23 cellular contexts compared by ENCODE assay signal in the genomic region with DNA sequence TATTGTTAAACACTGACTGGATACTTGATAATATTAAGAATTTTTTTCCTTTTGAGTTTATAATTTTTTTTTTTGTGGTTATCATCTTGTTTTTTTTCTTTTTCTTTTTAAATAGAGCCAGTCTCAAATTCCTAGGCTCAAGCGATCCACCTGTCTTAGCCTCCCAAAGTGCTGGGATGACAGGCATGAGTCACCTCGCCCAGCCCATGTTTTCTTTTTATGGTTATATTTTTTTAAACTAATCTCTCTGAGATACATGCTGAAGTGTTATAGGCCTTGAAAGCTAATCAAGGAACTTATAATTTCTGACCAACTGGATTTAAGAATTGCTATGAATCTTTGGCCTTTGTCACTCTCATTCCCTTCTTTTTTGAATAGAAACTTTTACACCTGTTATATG. TPM values are rescaled to one million over a fixed set of nuclear protein-coding genes. Genes with fewer than 3 reads are reported as not detected.
DNase-seq lines count a peak whose midpoint lies in the region; ATAC-seq and TF ChIP-seq lines count a peak whose summit lies in the region.
"Had no signal": no experiment of that assay in that cellular context is flagged by ENCODE, and none has a peak within 500 bp of the region (broad histone marks: within the 10 kb centered on the region; RNA-seq: fewer than 3 reads in every experiment).

No MANE protein-coding gene starts in this region.

- BruUV-seq in PC-3 (replicated peaks; lab: Mats Ljungman, UMichigan), result no TSS peak

- H3K27ac Mint-ChIP-seq in activated CD4-positive, alpha-beta memory T cell treated with anti-CD3 and anti-CD28 coated beads for 36 hours, result peak overlapping the region; percentile 53
- H3K27ac Mint-ChIP-seq in activated CD4-positive, alpha-beta memory T cell treated with anti-CD3 and anti-CD28 coated beads, Interleukin-2, amount 10 ng/mL, durations not matched to agents 7 days and 5 days, result no peak overlapping the region
- peak overlapping the region; percentile 9 for H3K27ac Mint-ChIP-seq in stimulated activated naive B cell treated with anti-CD40 and anti-IgM and Interleukin-4, amounts not matched to agents 10 μg/mL and 1 μg/mL and 100 μg/mL, for 72 hours
- H3K27ac Mint-ChIP-seq: CD4-positive, CD25-positive, alpha-beta regulatory T cell had no signal

- peaks cover 3% of the 10 kb centered on the region for H3K4me1 ChIP-seq in PC-3 (ENCODE audit: insufficient read depth, low read length)
- peaks cover 27% of the 10 kb centered on the region for H3K4me1 ChIP-seq in hepatocyte (ENCODE audit: insufficient read depth)
- H3K4me1 ChIP-seq in smooth muscle cell (ENCODE audit: low read depth), result no peaks in the 10 kb centered on the region

- POLR2A ChIA-PET in activated CD4-positive, alpha-beta memory T cell treated with anti-CD3 and anti-CD28 coated beads for 36 hours (lab: Charles Lee), result interaction anchor here (1.6 kb wide), 1 partner anchor 9 kb away, joined by 9 read pairs; no protein-coding TSS in a partner anchor
- POLR2A ChIA-PET in activated CD4-positive, alpha-beta memory T cell treated with anti-CD3 and anti-CD28 coated beads, Interleukin-2, amount 10 ng/mL, durations not matched to agents 7 days and 5 days (lab: Charles Lee), result no interaction called here
- POLR2A ChIA-PET in PC-3 (lab: Charles Lee; ENCODE audit: unreplicated experiment), result interaction anchor here (0.7 kb wide), 1 partner anchor 32 kb away, joined by 3 read pairs; no protein-coding TSS in a partner anchor

- H4K20me1 ChIP-seq in PC-3 (ENCODE audit: low read length) (no peaks in the 10 kb centered on the region), hepatocyte (ENCODE audit: insufficient read depth, poor library complexity, severe bottlenecking) (no peaks in the 10 kb centered on the region), smooth muscle cell (ENCODE audit: low read depth) (no peaks in the 10 kb centered on the region)
- H4K20me1 ChIP-seq: BLaER1 had no signal

- 84% methylated on average over 2 of the region's 2 CpGs for whole genome bisulfite sequencing in hepatocyte (ENCODE audit: low lambda C conversion rate, missing lambda C conversion rate)
- 100% methylated on average over 2 of the region's 2 CpGs for WGBS in smooth muscle cell (ENCODE audit: low lambda C conversion rate)

- no peaks in the 10 kb centered on the region for H3K9me3 ChIP-seq in PC-3 (ENCODE audit: low read length)
- no peaks in the 10 kb centered on the region for H3K9me3 ChIP-seq in hepatocyte (ENCODE audit: low read depth)
- no peaks in the 10 kb centered on the region for H3K9me3 ChIP-seq in smooth muscle cell (replicated peaks; ENCODE audit: low read depth)
- H3K9me3 ChIP-seq: BLaER1, MG63 had no signal

- no peak overlapping the region for H3K4me3 Mint-ChIP-seq in activated CD4-positive, alpha-beta memory T cell treated with anti-CD3 and anti-CD28 coated beads for 36 hours
- H3K4me3 Mint-ChIP-seq in activated CD4-positive, alpha-beta memory T cell treated with anti-CD3 and anti-CD28 coated beads, Interleukin-2, amount 10 ng/mL, durations not matched to agents 7 days and 5 days, result no peak overlapping the region
- no peak overlapping the region for H3K4me3 Mint-ChIP-seq in stimulated activated naive B cell treated with anti-CD40 and anti-IgM and Interleukin-4, amounts not matched to agents 10 μg/mL and 1 μg/mL and 100 μg/mL, for 72 hours
- H3K4me3 Mint-ChIP-seq: CD4-positive, CD25-positive, alpha-beta regulatory T cell had no signal

- peaks cover 5% of the 10 kb centered on the region for H3K36me3 Mint-ChIP-seq in activated CD4-positive, alpha-beta memory T cell treated with anti-CD3 and anti-CD28 coated beads for 36 hours
- peaks cover 7% of the 10 kb centered on the region for H3K36me3 Mint-ChIP-seq in activated CD4-positive, alpha-beta memory T cell treated with anti-CD3 and anti-CD28 coated beads, Interleukin-2, amount 10 ng/mL, durations not matched to agents 7 days and 5 days (ENCODE audit: low read depth)
- peaks cover 2 to 4% of the 10 kb centered on the region in 2 donors for H3K36me3 Mint-ChIP-seq in stimulated activated naive B cell treated with anti-CD40 and anti-IgM and Interleukin-4, amounts not matched to agents 10 μg/mL and 1 μg/mL and 100 μg/mL, for 72 hours

- H3K36me3 ChIP-seq in PC-3 (ENCODE audit: low read depth, low read length) (no peaks in the 10 kb centered on the region), hepatocyte (replicated peaks; ENCODE audit: insufficient read depth, low read depth) (no peaks in the 10 kb centered on the region), smooth muscle cell (ENCODE audit: low read depth) (no peaks in the 10 kb centered on the region)
- H3K36me3 ChIP-seq: MG63 had no signal

- peak; percentile 61 for ATAC-seq in PC-3
- ATAC-seq in stimulated activated naive B cell treated with anti-CD40 and anti-IgM and Interleukin-4, amounts not matched to agents 10 μg/mL and 1 μg/mL and 100 μg/mL, for 72 hours (replicated peaks), result no peak
- ATAC-seq: HCT116 had no signal

- H3K27me3 ChIP-seq in PC-3 (ENCODE audit: low read length) (no peaks in the 10 kb centered on the region), hepatocyte (no peaks in the 10 kb centered on the region), smooth muscle cell (ENCODE audit: low read depth) (no peaks in the 10 kb centered on the region)
- H3K27me3 ChIP-seq: BLaER1, MG63 had no signal

- H3K79me2 ChIP-seq in PC-3 (ENCODE audit: low read length), result no peaks in the 10 kb centered on the region
- H3K79me2 ChIP-seq in hepatocyte, result no peaks in the 10 kb centered on the region
- H3K79me2 ChIP-seq in smooth muscle cell (ENCODE audit: low read depth), result no peaks in the 10 kb centered on the region

- peaks cover 6% of the 10 kb centered on the region for H3K9me3 Mint-ChIP-seq in activated CD4-positive, alpha-beta memory T cell treated with anti-CD3 and anti-CD28 coated beads for 36 hours
- peaks cover 2% of the 10 kb centered on the region for H3K9me3 Mint-ChIP-seq in activated CD4-positive, alpha-beta memory T cell treated with anti-CD3 and anti-CD28 coated beads, Interleukin-2, amount 10 ng/mL, durations not matched to agents 7 days and 5 days
- H3K9me3 Mint-ChIP-seq in stimulated activated naive B cell treated with anti-CD40 and anti-IgM and Interleukin-4, amounts not matched to agents 10 μg/mL and 1 μg/mL and 100 μg/mL, for 72 hours, result peaks cover 0 to 3% of the 10 kb centered on the region in 2 donors
- H3K9me3 Mint-ChIP-seq: CD4-positive, CD25-positive, alpha-beta regulatory T cell had no signal

- H3K27ac ChIP-seq in PC-3 (ENCODE audit: low read length) (no peak overlapping the region), hepatocyte (peak overlapping the region; percentile 85), smooth muscle cell (ENCODE audit: low read depth) (no peak overlapping the region)
- H3K27ac ChIP-seq: BLaER1 had no signal

- no peak overlapping the region for H3K4me3 ChIP-seq in PC-3 (ENCODE audit: low read length)
- no peak overlapping the region for H3K4me3 ChIP-seq in hepatocyte
- H3K4me3 ChIP-seq in smooth muscle cell, result no peak overlapping the region
- H3K4me3 ChIP-seq: BLaER1, MG63 had no signal

- H3F3A ChIP-seq in PC-3 (ENCODE audit: low read length, unreplicated experiment) (no peaks in the 10 kb centered on the region), smooth muscle cell (ENCODE audit: low read depth) (no peaks in the 10 kb centered on the region)

- peaks cover 13% of the 10 kb centered on the region for H3K4me1 Mint-ChIP-seq in activated CD4-positive, alpha-beta memory T cell treated with anti-CD3 and anti-CD28 coated beads for 36 hours (ENCODE audit: low read depth)
- peaks cover 16% of the 10 kb centered on the region for H3K4me1 Mint-ChIP-seq in activated CD4-positive, alpha-beta memory T cell treated with anti-CD3 and anti-CD28 coated beads, Interleukin-2, amount 10 ng/mL, durations not matched to agents 7 days and 5 days
- H3K4me1 Mint-ChIP-seq in stimulated activated naive B cell treated with anti-CD40 and anti-IgM and Interleukin-4, amounts not matched to agents 10 μg/mL and 1 μg/mL and 100 μg/mL, for 72 hours, result peaks cover under 1 to 4% of the 10 kb centered on the region in 2 donors
- H3K4me1 Mint-ChIP-seq: CD4-positive, CD25-positive, alpha-beta regulatory T cell had no signal

- H3K27me3 Mint-ChIP-seq in activated CD4-positive, alpha-beta memory T cell treated with anti-CD3 and anti-CD28 coated beads for 36 hours, result no peaks in the 10 kb centered on the region
- H3K27me3 Mint-ChIP-seq in activated CD4-positive, alpha-beta memory T cell treated with anti-CD3 and anti-CD28 coated beads, Interleukin-2, amount 10 ng/mL, durations not matched to agents 7 days and 5 days, result peaks cover 1% of the 10 kb centered on the region
- H3K27me3 Mint-ChIP-seq in stimulated activated naive B cell treated with anti-CD40 and anti-IgM and Interleukin-4, amounts not matched to agents 10 μg/mL and 1 μg/mL and 100 μg/mL, for 72 hours, result peaks cover 0 to 9% of the 10 kb centered on the region in 2 donors
- H3K27me3 Mint-ChIP-seq: CD4-positive, CD25-positive, alpha-beta regulatory T cell had no signal

- no peak for TF ChIP-seq CTCF in PC-3 (conservative IDR thresholded peaks at IDR 0.05; ENCODE audit: low read depth, low read length)
- no peak for TF ChIP-seq CTCF in hepatocyte (IDR thresholded peaks at IDR 0.05; ENCODE audit: poor library complexity)
- TF ChIP-seq CTCF in smooth muscle cell (IDR thresholded peaks at IDR 0.05; ENCODE audit: borderline replicate concordance, insufficient read depth, poor library complexity, severe bottlenecking), result no peak

- intact Hi-C loops in activated CD4-positive, alpha-beta memory T cell treated with anti-CD3 and anti-CD28 coated beads for 36 hours (cut with micrococcal nuclease), result loop anchor here (1.0 kb wide), 1 partner anchor 9 kb away; no protein-coding TSS in a partner anchor
- intact Hi-C loops in PC-3 (cut with micrococcal nuclease), result no loop called here

- CTCF ChIA-PET in activated CD4-positive, alpha-beta memory T cell treated with anti-CD3 and anti-CD28 coated beads for 36 hours (lab: Charles Lee), result interaction anchor here (1.0 to 1.4 kb wide), 2 partner anchors 17 to 451 kb away, joined by 3 to 7 read pairs; no protein-coding TSS in a partner anchor
- CTCF ChIA-PET in activated CD4-positive, alpha-beta memory T cell treated with anti-CD3 and anti-CD28 coated beads, Interleukin-2, amount 10 ng/mL, durations not matched to agents 7 days and 5 days (lab: Charles Lee), result no interaction called here
- CTCF ChIA-PET in PC-3 (lab: Charles Lee), result no interaction called here

- H3K9ac ChIP-seq in PC-3 (ENCODE audit: low read length) (no peak overlapping the region), smooth muscle cell (ENCODE audit: low read depth) (no peak overlapping the region)
- H3K9ac ChIP-seq: BLaER1 had no signal

- H2AFZ ChIP-seq in PC-3 (ENCODE audit: low read length) (no peak overlapping the region), hepatocyte (no peak overlapping the region), smooth muscle cell (ENCODE audit: low read depth) (no peak overlapping the region)

- H3K4me2 ChIP-seq in PC-3 (ENCODE audit: low read length) (no peak overlapping the region), hepatocyte (no peak overlapping the region), smooth muscle cell (no peak overlapping the region)
- H3K4me2 ChIP-seq: BLaER1 had no signal

- DNase-seq in activated CD4-positive, alpha-beta memory T cell treated with anti-CD3 and anti-CD28 coated beads for 36 hours, result no peak
- no peak for DNase-seq in activated CD4-positive, alpha-beta memory T cell treated with anti-CD3 and anti-CD28 coated beads, Interleukin-2, amount 10 ng/mL, durations not matched to agents 7 days and 5 days
- DNase-seq in PC-3, result no peak
- DNase-seq in hepatocyte (ENCODE audit: low spot score), result no peak
- no peak for DNase-seq in stimulated activated naive B cell treated with anti-CD40 and anti-IgM and Interleukin-4, amounts not matched to agents 10 μg/mL and 1 μg/mL and 100 μg/mL, for 72 hours
- no peak for DNase-seq in stimulated activated CD4-positive, alpha-beta T cell treated with anti-CD3 and anti-CD28 coated beads, Interleukin-4, amount 100 ng/mL, for 24 hours
- DNase-seq in smooth muscle cell (lab: John Stamatoyannopoulos, UW; ENCODE audit: unreplicated experiment), result no peak
- DNase-seq: CD4-positive, CD25-positive, alpha-beta regulatory T cell; DMS153; DND-41; KBM-7; MG63; NCI-H1105 treated with DMSO at 0.1 percent for 48 hours; NCI-H146; NCI-H1930; NCI-H2107; NCI-H446; NCI-H526; SHP77 treated with DMSO at 0.1 percent for 48 hours had no signal

- H3K9me2 ChIP-seq in PC-3 (replicated peaks; ENCODE audit: low read length), result no peaks in the 10 kb centered on the region
- no peaks in the 10 kb centered on the region for H3K9me2 ChIP-seq in hepatocyte (replicated peaks; ENCODE audit: insufficient read depth)

RNA-seq across cellular contexts. Expression of gene AMACR, which starts 6.8 kb away (rescaled TPM):
- total RNA-seq in activated CD4-positive, alpha-beta memory T cell treated with anti-CD3 and anti-CD28 coated beads for 36 hours, result 10 to 100 TPM; 11.5 TPM
- 1 to 10 TPM; 7.5 to 7.8 TPM for total RNA-seq in activated CD4-positive, alpha-beta memory T cell treated with anti-CD3 and anti-CD28 coated beads, Interleukin-2, amount 10 ng/mL, durations not matched to agents 7 days and 5 days
- total RNA-seq in PC-3 (2014; rRNA removed) (12.3 and 12.7 TPM in 2 replicates), hepatocyte (65.9 and 92.4 TPM in 2 replicates), smooth muscle cell (13.8 and 14.5 TPM in 2 replicates)
- polyA plus RNA-seq in hepatocyte (57.3 and 68.6 TPM in 2 replicates), smooth muscle cell (14.1 and 14.5 TPM in 2 replicates)

RNA-seq across cellular contexts. Expression of gene C1QTNF3, which starts 28.4 kb away (rescaled TPM):
- total RNA-seq in activated CD4-positive, alpha-beta memory T cell treated with anti-CD3 and anti-CD28 coated beads for 36 hours, result 1 to 10 TPM; 2.5 to 2.6 TPM
- total RNA-seq in activated CD4-positive, alpha-beta memory T cell treated with anti-CD3 and anti-CD28 coated beads, Interleukin-2, amount 10 ng/mL, durations not matched to agents 7 days and 5 days, result 1 to 10 TPM; 2.5 to 3.3 TPM
- total RNA-seq in PC-3 (2014; rRNA removed) (0.92 and 1.1 TPM in 2 replicates), hepatocyte (4.3 and 7.4 TPM in 2 replicates), smooth muscle cell (3.7 and 8.3 TPM in 2 replicates)
- polyA plus RNA-seq in hepatocyte (0.91 and 2.7 TPM in 2 replicates), smooth muscle cell (0.72 and 4.8 TPM in 2 replicates)

RNA-seq across cellular contexts. Expression of gene SLC45A2, which starts 30.1 kb away (rescaled TPM):
- not detected for total RNA-seq in activated CD4-positive, alpha-beta memory T cell treated with anti-CD3 and anti-CD28 coated beads for 36 hours
- total RNA-seq in activated CD4-positive, alpha-beta memory T cell treated with anti-CD3 and anti-CD28 coated beads, Interleukin-2, amount 10 ng/mL, durations not matched to agents 7 days and 5 days, result under 1 TPM in 1 of 2 experiments, not detected in 1; 0.23 TPM
- total RNA-seq in PC-3 (2014; rRNA removed) (not detected in 2 replicates), hepatocyte (1.4 TPM in 1 of 2 replicates, not detected in the other), smooth muscle cell (0.09 and 0.36 TPM in 2 replicates)
- polyA plus RNA-seq in hepatocyte (0.97 and 1.8 TPM in 2 replicates), smooth muscle cell (0.59 TPM in 1 of 2 replicates, not detected in the other)
- total RNA-seq: CD4-positive, CD25-positive, alpha-beta regulatory T cell; H4 had no signal
- polyA plus RNA-seq: AG04450; CD4-positive, CD25-positive, alpha-beta regulatory T cell had no signal
